27 cellular contexts compared by ENCODE assay signal in the genomic region with DNA sequence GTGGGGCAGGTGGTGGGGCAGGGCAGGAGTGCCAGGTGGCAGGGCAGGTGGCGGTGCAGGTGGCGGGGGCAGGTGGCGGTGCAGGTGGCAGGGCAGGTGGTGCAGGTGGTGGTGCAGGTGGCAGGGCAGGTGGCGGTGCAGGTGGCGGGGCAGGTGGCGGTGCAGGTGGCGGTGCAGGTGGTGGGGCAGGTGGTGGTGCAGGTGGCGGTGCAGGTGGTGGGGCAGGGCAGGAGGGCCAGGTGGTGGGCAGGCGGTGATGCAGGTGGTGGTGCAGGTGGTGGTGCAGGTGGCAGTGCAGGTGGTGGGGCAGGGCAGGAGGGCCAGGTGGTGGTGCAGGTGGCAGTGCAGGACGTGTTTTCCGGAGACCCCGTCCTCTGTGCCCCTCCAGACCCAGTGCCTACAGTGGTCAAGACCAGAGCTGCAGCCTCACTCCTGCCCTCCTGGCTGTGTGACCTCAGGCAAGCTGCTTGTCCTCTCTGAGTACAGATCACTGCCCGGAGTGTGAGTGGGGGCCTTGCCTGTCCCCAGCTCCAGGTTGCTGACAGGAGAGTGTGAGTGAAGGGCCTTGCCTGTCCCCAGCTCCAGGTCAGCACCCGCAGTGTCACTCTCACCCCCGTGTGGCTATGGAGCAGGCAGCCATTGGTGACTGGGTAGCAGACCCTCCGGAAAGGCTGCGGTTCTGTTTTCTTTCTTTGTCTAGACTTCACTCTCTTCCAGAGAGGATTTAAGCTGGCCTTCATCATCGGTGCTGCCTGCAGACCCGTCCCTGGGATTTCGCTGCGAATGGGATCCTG. TPM values are rescaled to one million over a fixed set of nuclear protein-coding genes. Genes with fewer than 3 reads are reported as not detected.
DNase-seq lines count a peak whose midpoint lies in the region; ATAC-seq, FAIRE-seq and TF ChIP-seq lines count a peak whose summit lies in the region.
"Had no signal": no experiment of that assay in that cellular context is flagged by ENCODE, and none has a peak within 500 bp of the region (broad histone marks: within the 10 kb centered on the region; RNA-seq: fewer than 3 reads in every experiment).

No MANE protein-coding gene starts in this region.

- no peak for ATAC-seq in RWPE2 (ENCODE audit: low read depth)
- ATAC-seq in upper lobe of right lung = peak; percentile 22
- no peak for ATAC-seq in left ventricle myocardium superior
- ATAC-seq in activated T-cell treated with anti-CD3 and anti-CD28 coated beads, Interleukin-2, amount 50 U/mL, for 4 hours = no peak
- ATAC-seq in GM21390 (IDR thresholded peaks at IDR 0.05; ENCODE audit: unreplicated experiment) = no peak
- ATAC-seq: activated CD8-positive, alpha-beta T cell treated with anti-CD3 and anti-CD28 coated beads for 36 hours; gastrocnemius medialis; left colon had no signal

- H3K4me1 Mint-ChIP-seq in activated T-cell treated with anti-CD3 and anti-CD28 coated beads, Interleukin-2, amount 50 U/mL, for 4 hours (ENCODE audit: low read depth) = peaks cover 8% of the 10 kb centered on the region

- no peak overlapping the region for H3K4me3 ChIP-seq in RWPE2 (ENCODE audit: severe bottlenecking)
- no peak overlapping the region for H3K4me3 ChIP-seq in kidney (ENCODE audit: low read length in 2 of 2)
- H3K4me3 ChIP-seq in upper lobe of right lung = no peak overlapping the region
- H3K4me3 ChIP-seq: esophagus squamous epithelium, gastrocnemius medialis, hepatocyte, transverse colon had no signal

- peaks cover 3% of the 10 kb centered on the region for H3K27me3 ChIP-seq in RWPE2 (ENCODE audit: insufficient read depth, poor library complexity, severe bottlenecking)
- H3K27me3 ChIP-seq in upper lobe of right lung = peaks cover 3% of the 10 kb centered on the region

- peak; percentile 78 for DNase-seq in NCI-H1105 (lab: John Stamatoyannopoulos, UW)
- peak; percentile 60 for DNase-seq in RWPE2 (ENCODE audit: low spot score)
- DNase-seq in kidney = peak; percentile 67
- no peak for DNase-seq in upper lobe of right lung
- DNase-seq in left ventricle myocardium superior = no peak
- DNase-seq in activated T-cell treated with anti-CD3 and anti-CD28 coated beads, Interleukin-2, amount 50 U/mL, for 4 hours = no peak
- DNase-seq: activated CD4-positive, alpha-beta T cell treated with anti-CD3 and anti-CD28 coated beads for 1 hour; activated CD8-positive, alpha-beta T cell treated with anti-CD3 and anti-CD28 coated beads for 36 hours; anterior cingulate cortex; CD4-positive, CD25-positive, alpha-beta regulatory T cell; esophagus squamous epithelium; gastrocnemius medialis; HFFc6; left colon; NCI-H1048; NCI-H187 treated with DMSO at 0.1 percent for 48 hours; NCI-H526; small intestine; transverse colon had no signal

- TF ChIP-seq CTCF in RWPE2 (IDR thresholded peaks at IDR 0.05; ENCODE audit: poor library complexity, severe bottlenecking) = no peak
- no peak for TF ChIP-seq CTCF in kidney (IDR thresholded peaks at IDR 0.05; ENCODE audit: borderline replicate concordance, extremely low read depth, insufficient read depth)
- no peak for TF ChIP-seq CTCF in upper lobe of right lung (IDR thresholded peaks at IDR 0.05)

- no peaks in the 10 kb centered on the region for H3K36me3 Mint-ChIP-seq in activated T-cell treated with anti-CD3 and anti-CD28 coated beads, Interleukin-2, amount 50 U/mL, for 4 hours (ENCODE audit: insufficient read depth)
- H3K36me3 Mint-ChIP-seq: activated naive CD8-positive, alpha-beta T cell; CD4-positive, CD25-positive, alpha-beta regulatory T cell had no signal

- H3K9ac ChIP-seq in kidney (ENCODE audit: low read length in 2 of 2) = no peak overlapping the region
- H3K9ac ChIP-seq: SK-N-SH had no signal

- no peaks in the 10 kb centered on the region for H3K36me3 ChIP-seq in RWPE2 (ENCODE audit: low read depth)
- H3K36me3 ChIP-seq in kidney (ENCODE audit: control insufficient read depth in 1 of 2, insufficient read depth in 2 of 2, low read length in 2 of 2) = no peaks in the 10 kb centered on the region
- H3K36me3 ChIP-seq in upper lobe of right lung = no peaks in the 10 kb centered on the region
- H3K36me3 ChIP-seq: esophagus squamous epithelium, gastrocnemius medialis, transverse colon had no signal

- H3K9me3 Mint-ChIP-seq in activated T-cell treated with anti-CD3 and anti-CD28 coated beads, Interleukin-2, amount 50 U/mL, for 4 hours = no peaks in the 10 kb centered on the region
- H3K9me3 Mint-ChIP-seq: activated CD8-positive, alpha-beta T cell treated with anti-CD3 and anti-CD28 coated beads for 36 hours; activated T-helper 2 cell treated with anti-CD3 and anti-CD28 coated beads, Interferon-gamma antibody, Interleukin-2, Interleukin-4, amounts not matched to agents 10 μg/mL and 5 μg/mL and 100 μg/mL, durations not matched to agents 14 hours and 24 hours and 36 hours; HFFc6; T-helper 1 cell treated with Interleukin-12 subunit alpha and Interleukin-12 subunit beta and Interleukin-4 antibody, amounts not matched to agents 30 μg/mL and 1 μg/mL, for 36 hours had no signal

- H3K4me1 ChIP-seq in RWPE2 (ENCODE audit: insufficient read depth, poor library complexity, severe bottlenecking) = no peaks in the 10 kb centered on the region
- peaks cover 0 to 2% of the 10 kb centered on the region in 2 donors for H3K4me1 ChIP-seq in kidney (ENCODE audit: control insufficient read depth in 1 of 2, insufficient read depth in 1 of 2, low read depth in 1 of 2, low read length in 2 of 2)
- H3K4me1 ChIP-seq in upper lobe of right lung = no peaks in the 10 kb centered on the region
- H3K4me1 ChIP-seq: gastrocnemius medialis, transverse colon had no signal

- no peak for FAIRE-seq in kidney (lab: Jason Lieb, UNC)
- FAIRE-seq: endometrium, small intestine, TTC549 had no signal

- peaks cover 32% of the 10 kb centered on the region for H3K27me3 Mint-ChIP-seq in activated T-cell treated with anti-CD3 and anti-CD28 coated beads, Interleukin-2, amount 50 U/mL, for 4 hours (ENCODE audit: low read depth)

- H3K9me3 ChIP-seq in RWPE2 (ENCODE audit: severe bottlenecking) (no peaks in the 10 kb centered on the region), kidney (ENCODE audit: control insufficient read depth in 1 of 2, low read length in 2 of 2) (peaks cover 0 to 2% of the 10 kb centered on the region in 2 donors), upper lobe of right lung (no peaks in the 10 kb centered on the region)
- H3K9me3 ChIP-seq: esophagus squamous epithelium, gastrocnemius medialis, SK-N-SH, transverse colon had no signal

- no peak overlapping the region for H3K4me3 Mint-ChIP-seq in activated T-cell treated with anti-CD3 and anti-CD28 coated beads, Interleukin-2, amount 50 U/mL, for 4 hours
- H3K4me3 Mint-ChIP-seq: activated CD8-positive, alpha-beta T cell treated with anti-CD3 and anti-CD28 coated beads for 36 hours; activated naive CD8-positive, alpha-beta T cell; CD4-positive, CD25-positive, alpha-beta regulatory T cell; HFFc6; T-helper 1 cell treated with Interleukin-12 subunit alpha and Interleukin-12 subunit beta and Interleukin-4 antibody, amounts not matched to agents 30 μg/mL and 1 μg/mL, for 36 hours had no signal

- H3K27ac ChIP-seq in RWPE2 (ENCODE audit: poor library complexity, severe bottlenecking) = no peak overlapping the region
- no peak overlapping the region for H3K27ac ChIP-seq in kidney (ENCODE audit: low read depth in 2 of 2, low read length in 2 of 2)
- no peak overlapping the region for H3K27ac ChIP-seq in upper lobe of right lung
- H3K27ac ChIP-seq: esophagus squamous epithelium, gastrocnemius medialis, hepatocyte, transverse colon had no signal

- intact Hi-C loops in kidney (cut with DNase I) (no loop called here), upper lobe of right lung (cut with DNase I) (no loop called here), left ventricle myocardium superior (cut with micrococcal nuclease) (no loop called here)

RNA-seq across cellular contexts. Expression of a gene that starts 16.1 kb away (rescaled TPM):
- total RNA-seq in kidney (0.31 TPM), upper lobe of right lung (1.3 TPM), left ventricle myocardium superior (not detected)
- 0.39 TPM for polyA plus RNA-seq in kidney (ENCODE audit: insufficient read depth, low read depth, low replicate concordance)
- total RNA-seq in activated T-cell treated with anti-CD3 and anti-CD28 coated beads, Interleukin-2, amount 50 U/mL, for 4 hours = 10 to 100 TPM; 14.0 to 22.2 (median 21.4) TPM

RNA-seq across cellular contexts. Expression of a gene that starts 52.1 kb away (rescaled TPM):
- total RNA-seq in kidney = 37.6 TPM
- 5.5 TPM for polyA plus RNA-seq in kidney (ENCODE audit: insufficient read depth, low read depth, low replicate concordance)
- total RNA-seq in upper lobe of right lung = 35.4 TPM
- total RNA-seq in left ventricle myocardium superior = 20.9 TPM
- 10 to 100 TPM; 76.1 to 98.3 (median 89.5) TPM for total RNA-seq in activated T-cell treated with anti-CD3 and anti-CD28 coated beads, Interleukin-2, amount 50 U/mL, for 4 hours

Comparison
In these comparisons a context has a peak if more than half of its experiments do, and no peak if none do; other contexts are left out.
1. DNase-seq: peak in NCI-H1105 (single experiment), RWPE2 (single experiment) and kidney (single experiment); none in upper lobe of right lung (single experiment), left ventricle myocardium superior (single experiment) and activated T-cell treated with anti-CD3 and anti-CD28 coated beads, Interleukin-2, amount 50 U/mL, for 4 hours (single experiment).